Comparison of ENCODE assay signal across 18 cellular contexts in the genomic region with DNA sequence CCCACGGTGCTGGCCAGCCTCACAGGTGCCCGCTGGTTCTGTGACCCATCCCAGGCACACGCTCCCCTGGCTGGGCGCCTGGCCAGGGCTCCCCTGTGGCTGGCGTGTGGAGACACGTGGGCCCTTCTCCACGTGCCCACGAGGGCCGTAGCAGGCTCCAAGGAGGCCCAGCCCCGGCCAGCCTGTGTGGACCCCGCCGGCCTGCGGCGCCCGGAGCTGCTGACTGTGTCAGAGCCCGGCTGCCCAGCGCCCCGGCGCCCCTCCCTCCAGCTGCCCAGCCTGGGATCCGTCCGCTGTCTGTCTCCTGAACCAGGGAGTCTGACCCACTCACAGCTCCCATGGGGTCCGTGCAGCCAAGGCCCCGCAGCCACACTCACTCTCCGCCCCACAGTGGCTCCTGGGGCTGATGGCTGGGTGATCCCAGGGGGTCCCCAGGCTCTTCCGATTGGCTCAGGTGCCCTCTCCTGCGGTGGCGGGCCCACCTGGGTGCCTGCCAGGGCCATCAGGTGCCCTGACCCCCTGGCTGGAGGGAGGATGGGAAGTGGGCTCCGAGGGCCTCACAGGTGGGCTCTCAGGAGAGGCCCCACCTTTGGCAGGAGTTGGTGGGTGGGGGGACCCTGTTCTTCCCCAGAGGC. TPM values are rescaled to one million over a fixed set of nuclear protein-coding genes. Genes with fewer than 3 reads are reported as not detected.
DNase-seq lines count a peak whose midpoint lies in the region; ATAC-seq and TF ChIP-seq lines count a peak whose summit lies in the region.
"Had no signal": no experiment of that assay in that cellular context is flagged by ENCODE, and none has a peak within 500 bp of the region (broad histone marks: within the 10 kb centered on the region; RNA-seq: fewer than 3 reads in every experiment).

No MANE protein-coding gene starts in this region.

- H3K9me1 ChIP-seq in IMR-90 (ENCODE audit: insufficient read depth, low read length): no peaks in the 10 kb centered on the region; the same call in 1 of the 2 replicates

- H3K14ac ChIP-seq in IMR-90 (replicated peaks; ENCODE audit: low read depth, low read length): no peak overlapping the region

- no peak overlapping the region for H2BK5ac ChIP-seq in IMR-90 (ENCODE audit: low read depth, low read length, poor library complexity, severe bottlenecking)

- no peak overlapping the region for H3K18ac ChIP-seq in IMR-90 (ENCODE audit: low read depth, low read length)

- no peak overlapping the region for H2AK5ac ChIP-seq in IMR-90 (ENCODE audit: low read depth, low read length)

- H4K20me1 ChIP-seq in IMR-90 (ENCODE audit: insufficient read depth, low read length): peaks cover 5% of the 10 kb centered on the region

- H3K79me1 ChIP-seq in IMR-90 (ENCODE audit: low read depth in 1 of 2, low read length in 2 of 2): peaks cover 0 to 14% of the 10 kb centered on the region in 2 experiments; a peak in 1 of 4 replicates

- no peak overlapping the region for H3K4ac ChIP-seq in IMR-90 (ENCODE audit: low read depth, low read length)

- in situ Hi-C loops in IMR-90 (cut with MboI; ENCODE audit: low sequenced_read_pairs): no loop called here

- H3K27me3 ChIP-seq in right cardiac atrium (ENCODE audit: control insufficient read depth, insufficient read depth) (no peaks in the 10 kb centered on the region), heart left ventricle (no peaks in the 10 kb centered on the region), IMR-90 (ENCODE audit: control insufficient read depth, insufficient read depth, low read length) (no peaks in the 10 kb centered on the region)

- no peak overlapping the region for H2AFZ ChIP-seq in IMR-90 (replicated peaks; ENCODE audit: low read length, poor library complexity)

- DNase-seq in right cardiac atrium: peak in 2 of 3 donors; percentile 55 to 57
- DNase-seq in heart left ventricle: no peak
- DNase-seq in IMR-90: no peak
- peak; percentile 45 for DNase-seq in left lobe of liver (ENCODE audit: low spot score)
- no peak for DNase-seq in NK-92 treated with Interleukin-12 subunit alpha and Interleukin-12 subunit beta, amount 100 ng/mL, for 24 hours (lab: John Stamatoyannopoulos, UW)
- DNase-seq in NCI-H1436 (lab: John Stamatoyannopoulos, UW): no peak
- no peak for DNase-seq in WTC11 (ENCODE audit: low spot score)
- DNase-seq: CD8-positive, alpha-beta memory T cell; DMS79; Kasumi-1; MM.1S; NCI-H1092 treated with DMSO at 0.1 percent for 48 hours; NCI-H2081 treated with DMSO at 0.1 percent for 48 hours; OCI-M1; SHP77 treated with DMSO at 0.1 percent for 48 hours; SK-N-SH had no signal

- CTCF ChIA-PET in IMR-90 (lab: Yijun Ruan, JAX) (no interaction called here), WTC11 (lab: Charles Lee) (interaction anchor here (1.2 to 2.7 kb wide), 4 partner anchors 10 to 72 kb away, joined by 3 to 7 read pairs (median 6); partner anchors contain the start of gene TMEM184A)

- H3K9me3 Mint-ChIP-seq in WTC11: no peaks in the 10 kb centered on the region
- H3K9me3 Mint-ChIP-seq: CD8-positive, alpha-beta memory T cell had no signal

- H3K56ac ChIP-seq in IMR-90 (ENCODE audit: extremely low read depth, insufficient read depth, low read length): no peak overlapping the region

- no peak overlapping the region for H4K5ac ChIP-seq in IMR-90 (ENCODE audit: low read depth, low read length)

- H3K36me3 ChIP-seq in heart left ventricle: peaks cover 0 to 27% (median 19%) of the 10 kb centered on the region in 9 donors
- H3K36me3 ChIP-seq in IMR-90 (ENCODE audit: control insufficient read depth, insufficient read depth, low read length): peaks cover 26% of the 10 kb centered on the region
- H3K36me3 ChIP-seq: HAP-1 had no signal

- intact Hi-C loops in right cardiac atrium (cut with DNase I): no loop called here
- intact Hi-C loops in heart left ventricle (cut with DNase I): no loop called here
- intact Hi-C loops in IMR-90 (cut with micrococcal nuclease): no loop called here

- peak overlapping the region; percentile 16 for H2AK9ac ChIP-seq in IMR-90 (replicated peaks; ENCODE audit: low read depth, low read length, poor library complexity)

- no peak overlapping the region for H2BK15ac ChIP-seq in IMR-90 (ENCODE audit: low read depth, low read length)

- BruUV-seq in IMR-90 (replicated peaks; lab: Mats Ljungman, UMichigan): no TSS peak

- H3K9me3 ChIP-seq in right cardiac atrium (ENCODE audit: control insufficient read depth, low read length) (no peaks in the 10 kb centered on the region), heart left ventricle (no peaks in the 10 kb centered on the region), IMR-90 (ENCODE audit: control insufficient read depth, insufficient read depth, low read length) (no peaks in the 10 kb centered on the region)
- H3K9me3 ChIP-seq: HAP-1, SK-N-SH had no signal

- no peak overlapping the region for H3K4me3 ChIP-seq in right cardiac atrium (ENCODE audit: low read length)
- no peak overlapping the region for H3K4me3 ChIP-seq in heart left ventricle
- no peak overlapping the region for H3K4me3 ChIP-seq in IMR-90 (ENCODE audit: insufficient read depth, low read depth, low read length)
- H3K4me3 ChIP-seq: HAP-1 had no signal

- H3K36me3 Mint-ChIP-seq in WTC11: no peaks in the 10 kb centered on the region

- dilution Hi-C loops in IMR-90 (cut with HindIII; ENCODE audit: low sequenced_read_pairs, unreplicated experiment): no loop called here

- H3K4me3 Mint-ChIP-seq in WTC11: no peak overlapping the region

- TF ChIP-seq CTCF in heart left ventricle (IDR thresholded peaks at IDR 0.05) (no peak), IMR-90 (conservative IDR thresholded peaks at IDR 0.05; ENCODE audit: low read depth, low read length) (no peak), WTC11 (IDR thresholded peaks at IDR 0.05) (no peak)

- H4K91ac ChIP-seq in IMR-90 (ENCODE audit: insufficient read depth, low read depth, low read length): no peak overlapping the region

- no peak overlapping the region for H3K27ac ChIP-seq in right cardiac atrium (ENCODE audit: low read length)
- no peak overlapping the region for H3K27ac ChIP-seq in heart left ventricle
- no peak overlapping the region for H3K27ac ChIP-seq in IMR-90 (ENCODE audit: insufficient read depth, low read length)

- no peaks in the 10 kb centered on the region for H3K27me3 Mint-ChIP-seq in WTC11 (ENCODE audit: low read depth)
- H3K27me3 Mint-ChIP-seq: CD8-positive, alpha-beta memory T cell had no signal

- no peak overlapping the region for H3K27ac Mint-ChIP-seq in WTC11

- TF ChIP-seq RAD21 in IMR-90 (IDR thresholded peaks at IDR 0.05; ENCODE audit: low read length): no peak

- H2BK20ac ChIP-seq in IMR-90 (ENCODE audit: low read depth, low read length): no peak overlapping the region

- 86% methylated on average over 28 of the region's 28 CpGs for WGBS in right cardiac atrium
- 81 to 84% (median 84%) methylated on average over 17 to 28 of the region's 28 CpGs for WGBS in heart left ventricle, 4 donors
- WGBS in IMR-90 (ENCODE audit: extremely low coverage in 2 of 2, insufficient read length in 1 of 2), 2 experiments: 80% methylated on average over 20 of the region's 28 CpGs; no CpG with 5 or more reads in 1 of the 2 experiments

- H4K8ac ChIP-seq in IMR-90 (ENCODE audit: low read depth in 2 of 2, low read length in 2 of 2): no peak overlapping the region

- H3K23ac ChIP-seq in IMR-90 (ENCODE audit: low read depth, low read length): no peak overlapping the region

- no peak overlapping the region for H3K9ac ChIP-seq in IMR-90 (ENCODE audit: low read depth, low read length)
- H3K9ac ChIP-seq: SK-N-SH had no signal

- no peaks in the 10 kb centered on the region for H3K4me1 Mint-ChIP-seq in WTC11
- H3K4me1 Mint-ChIP-seq: CD8-positive, alpha-beta memory T cell had no signal

- TF ChIP-seq POLR2A in heart left ventricle (IDR thresholded peaks at IDR 0.05) (no peak), IMR-90 (IDR thresholded peaks at IDR 0.05; ENCODE audit: low read depth, low read length) (peak; percentile 25; the same call in 1 of the 2 replicates)

- no peak overlapping the region for H3K4me2 ChIP-seq in IMR-90 (ENCODE audit: low read depth, low read length)
- H3K4me2 ChIP-seq: SK-N-SH had no signal

- ATAC-seq in right cardiac atrium (no peak), heart left ventricle (no peak), IMR-90 (ENCODE audit: low read depth) (no peak), left lobe of liver (no peak), WTC11 (no peak)

- H2BK120ac ChIP-seq in IMR-90 (ENCODE audit: low read depth, low read length): no peak overlapping the region

- H3K4me1 ChIP-seq in right cardiac atrium (ENCODE audit: control insufficient read depth, insufficient read depth, low read length) (no peaks in the 10 kb centered on the region), heart left ventricle (peaks cover 0 to 15% (median 7%) of the 10 kb centered on the region in 12 donors), IMR-90 (ENCODE audit: control insufficient read depth, insufficient read depth, low read length) (no peaks in the 10 kb centered on the region)
- H3K4me1 ChIP-seq: HAP-1 had no signal

- POLR2A ChIA-PET in IMR-90 (lab: Charles Lee; ENCODE audit: unreplicated experiment) (no interaction called here), WTC11 (lab: Charles Lee) (no interaction called here)

RNA-seq across cellular contexts. Expression of gene TMEM184A, which starts 9.6 kb away (rescaled TPM):
- under 1 TPM in 3 of 4 donors, not detected in 1; 0.26 to 0.62 (median 0.49) TPM for total RNA-seq in right cardiac atrium
- 0.38 TPM for polyA plus RNA-seq in right cardiac atrium
- total RNA-seq in heart left ventricle: under 1 TPM; 0.19 to 0.85 (median 0.47) TPM
- under 1 TPM; 0.19 to 0.99 TPM for polyA plus RNA-seq in heart left ventricle
- 0.28 and 0.36 TPM in 2 replicates for total RNA-seq in IMR-90 (2012; rRNA removed)
- 1.9 TPM in 2 replicates for polyA plus RNA-seq in IMR-90 (2012; rRNA removed)
- polyA plus RNA-seq in IMR-90 (2012; cell fraction: cytosol; rRNA removed): 0.74 and 1.2 TPM in 2 replicates
- 4.1 and 11.5 TPM in 2 replicates for polyA plus RNA-seq in IMR-90 (2012; cell fraction: nucleus; rRNA removed; ENCODE audit: low replicate concordance)
- total RNA-seq in left lobe of liver: 44.6 TPM
- 1.3 to 1.4 TPM (median 1.3 TPM) in 3 replicates for total RNA-seq in WTC11 (2021)
- total RNA-seq: CD8-positive, alpha-beta memory T cell; RPMI7951 had no signal
- polyA plus RNA-seq: CD8-positive, alpha-beta memory T cell had no signal

RNA-seq across cellular contexts. Expression of gene MAFK, which starts 15.9 kb away (rescaled TPM):
- total RNA-seq in right cardiac atrium (10 to 100 TPM; 43.6 to 69.3 (median 55.9) TPM), heart left ventricle (100 to 1,000 TPM in 5 of 9 donors, 10 to 100 TPM in 4; 34.3 to 138 (median 121) TPM), IMR-90 (2012; rRNA removed) (16.4 and 19.2 TPM in 2 replicates), left lobe of liver (11.6 TPM), WTC11 (2021) (15.7 to 21.7 TPM (median 18.7 TPM) in 3 replicates)
- polyA plus RNA-seq in right cardiac atrium (73.8 TPM), heart left ventricle (100 to 1,000 TPM in 1 of 2 donors, 10 to 100 TPM in 1; 94.8 to 165 TPM), IMR-90 (2012; rRNA removed) (27.1 and 27.9 TPM in 2 replicates)
- 9.3 and 16.3 TPM in 2 replicates for polyA plus RNA-seq in IMR-90 (2012; cell fraction: cytosol; rRNA removed)
- 216 and 262 TPM in 2 replicates for polyA plus RNA-seq in IMR-90 (2012; cell fraction: nucleus; rRNA removed; ENCODE audit: low replicate concordance)

RNA-seq across cellular contexts. Expression of gene PSMG3, which starts 23.4 kb away (rescaled TPM):
- total RNA-seq in right cardiac atrium (10 to 100 TPM; 11.6 to 16.2 (median 13.9) TPM), heart left ventricle (10 to 100 TPM in 8 of 9 donors, 1 to 10 TPM in 1; 7.3 to 27.6 (median 13.3) TPM), IMR-90 (2012; rRNA removed) (30.6 and 37.3 TPM in 2 replicates), left lobe of liver (10.7 TPM), WTC11 (2021) (33.3 to 50.7 TPM (median 45.9 TPM) in 3 replicates)
- polyA plus RNA-seq in right cardiac atrium (27.6 TPM), heart left ventricle (10 to 100 TPM; 34.3 to 36.5 TPM), IMR-90 (2012; rRNA removed) (52.5 and 54.1 TPM in 2 replicates)
- 44.0 and 63.2 TPM in 2 replicates for polyA plus RNA-seq in IMR-90 (2012; cell fraction: cytosol; rRNA removed)
- polyA plus RNA-seq in IMR-90 (2012; cell fraction: nucleus; rRNA removed; ENCODE audit: low replicate concordance): 74.3 and 81.9 TPM in 2 replicates

RNA-seq across cellular contexts. Expression of gene INTS1, which starts 42.2 kb away (rescaled TPM):
- total RNA-seq in right cardiac atrium: 10 to 100 TPM; 30.6 to 48.3 (median 46.3) TPM
- polyA plus RNA-seq in right cardiac atrium: 39.0 TPM
- 10 to 100 TPM; 35.5 to 67.4 (median 45.3) TPM for total RNA-seq in heart left ventricle
- 10 to 100 TPM; 41.9 to 46.0 TPM for polyA plus RNA-seq in heart left ventricle
- total RNA-seq in IMR-90 (2012; rRNA removed): 9.3 and 10.0 TPM in 2 replicates
- polyA plus RNA-seq in IMR-90 (2012; rRNA removed): 40.1 and 47.1 TPM in 2 replicates
- 32.2 and 35.8 TPM in 2 replicates for polyA plus RNA-seq in IMR-90 (2012; cell fraction: cytosol; rRNA removed)
- 80.3 and 296 TPM in 2 replicates for polyA plus RNA-seq in IMR-90 (2012; cell fraction: nucleus; rRNA removed; ENCODE audit: low replicate concordance)
- total RNA-seq in left lobe of liver: 55.5 TPM
- total RNA-seq in WTC11 (2021): 143 to 161 TPM (median 150 TPM) in 3 replicates

Comparison
In these comparisons a context has a peak if more than half of its experiments do, and no peak if none do; other contexts are left out.
1. DNase-seq: peak in right cardiac atrium (2 of 3) and left lobe of liver (single experiment); none in heart left ventricle (0 of 5), IMR-90 (single experiment), NK-92 treated with Interleukin-12 subunit alpha and Interleukin-12 subunit beta, amount 100 ng/mL, for 24 hours (single experiment), NCI-H1436 (single experiment) and WTC11 (single experiment).
2. RNA of gene TMEM184A, which starts 9.6 kb away (total RNA-seq): 44.6 TPM in left lobe of liver (single experiment); 1.3 to 1.4 TPM in WTC11, 0.26 to 0.62 TPM in right cardiac atrium, 0.19 to 0.85 TPM in heart left ventricle and 0.28 to 0.36 TPM in IMR-90; every median in the first group is over 10 times any median in the second.